ENCODE assay signal across 32 cellular contexts in the genomic region with DNA sequence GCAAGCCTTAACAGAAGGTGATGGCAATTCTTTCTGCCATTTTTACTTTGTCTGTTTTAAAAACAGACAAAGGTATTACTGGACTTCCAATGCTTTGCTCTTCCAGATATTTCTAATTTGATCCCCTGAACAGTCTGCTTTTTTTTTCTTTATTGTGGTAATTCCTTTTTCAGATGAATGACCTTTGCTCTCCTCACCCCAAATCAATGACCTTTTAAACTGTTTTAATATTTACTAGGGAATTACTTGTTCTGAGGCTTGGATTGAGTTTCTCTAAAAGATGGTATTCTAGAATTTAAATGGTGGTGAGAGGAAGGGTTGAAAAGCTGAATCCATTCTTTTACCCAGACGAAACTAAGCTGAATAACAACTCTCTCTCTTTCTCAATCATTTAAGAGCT. TPM values are rescaled to one million over a fixed set of nuclear protein-coding genes. Genes with fewer than 3 reads are reported as not detected.
"Had no signal": no experiment of that assay in that cellular context is flagged by ENCODE, and none has a peak within 500 bp of the region (broad histone marks: within the 10 kb centered on the region; RNA-seq: fewer than 3 reads in every experiment).

No MANE protein-coding gene starts in this region.

- ATAC-seq: activated CD4-positive, alpha-beta T cell treated with anti-CD3 and anti-CD28 coated beads for 36 hours; activated CD8-positive, alpha-beta memory T cell treated with anti-CD3 and anti-CD28 coated beads, Interleukin-2, amount 10 ng/mL, durations not matched to agents 7 days and 5 days; activated CD8-positive, alpha-beta T cell treated with anti-CD3 and anti-CD28 coated beads, Interleukin-2, amount 10 ng/mL, durations not matched to agents 7 days and 5 days; activated naive CD8-positive, alpha-beta T cell treated with anti-CD3 and anti-CD28 coated beads, Interleukin-2, amount 50 U/mL, for 24 hours; esophagus mucosa had no signal

- H3K4me3 Mint-ChIP-seq: activated CD4-positive, alpha-beta memory T cell treated with anti-CD3 and anti-CD28 coated beads for 36 hours; activated CD4-positive, alpha-beta T cell treated with anti-CD3 and anti-CD28 coated beads for 36 hours; activated CD4-positive, alpha-beta T cell treated with anti-CD3 and anti-CD28 coated beads, Interleukin-2, amount 10 ng/mL, durations not matched to agents 24 days and 14 days; activated CD8-positive, alpha-beta memory T cell treated with anti-CD3 and anti-CD28 coated beads, Interleukin-2, amount 10 ng/mL, durations not matched to agents 7 days and 5 days; activated CD8-positive, alpha-beta T cell treated with anti-CD3 and anti-CD28 coated beads, Interleukin-2, amount 10 ng/mL, durations not matched to agents 7 days and 5 days; activated naive CD4-positive, alpha-beta T cell treated with anti-CD3 and anti-CD28 coated beads for 36 hours; activated naive CD4-positive, alpha-beta T cell treated with anti-CD3 and anti-CD28 coated beads, Interleukin-2, amount 50 U/mL, for 24 hours; activated naive CD8-positive, alpha-beta T cell treated with anti-CD3 and anti-CD28 coated beads for 36 hours; activated naive CD8-positive, alpha-beta T cell treated with anti-CD3 and anti-CD28 coated beads, Interleukin-2, amount 50 U/mL, for 24 hours; activated T-helper 1 cell treated with anti-CD3 and anti-CD28 coated beads, Interleukin-12 subunit alpha, Interleukin-12 subunit beta, Interleukin-2, Interleukin-4 antibody, amounts not matched to agents 30 ng/mL and 10 ng/mL and 1 ng/mL, durations not matched to agents 14 hours and 24 hours and 36 hours; brain; dendritic cell treated with granulocyte-macrophage colony-stimulating factor and Interleukin-4, amounts not matched to agents 40 ng/mL and 50 ng/mL, for 4 days; endodermal cell had no signal

- H3K4me1 ChIP-seq: ascending aorta, breast epithelium had no signal

- H3K36me3 Mint-ChIP-seq: activated CD4-positive, alpha-beta memory T cell treated with anti-CD3 and anti-CD28 coated beads for 36 hours; activated CD8-positive, alpha-beta memory T cell treated with anti-CD3 and anti-CD28 coated beads, Interleukin-2, amount 10 ng/mL, durations not matched to agents 7 days and 5 days; activated naive CD4-positive, alpha-beta T cell treated with anti-CD3 and anti-CD28 coated beads, Interleukin-2, amount 50 U/mL, for 24 hours; activated naive CD8-positive, alpha-beta T cell treated with anti-CD3 and anti-CD28 coated beads for 36 hours; brain had no signal

- H3K9me3 Mint-ChIP-seq: activated CD4-positive, alpha-beta T cell treated with anti-CD3 and anti-CD28 coated beads, Interleukin-2, amount 10 ng/mL, durations not matched to agents 24 days and 14 days; activated naive CD4-positive, alpha-beta T cell treated with anti-CD3 and anti-CD28 coated beads for 36 hours; activated T-helper 1 cell treated with anti-CD3 and anti-CD28 coated beads, Interleukin-12 subunit alpha, Interleukin-12 subunit beta, Interleukin-2, Interleukin-4 antibody, amounts not matched to agents 30 ng/mL and 10 ng/mL and 1 ng/mL, durations not matched to agents 14 hours and 24 hours and 36 hours; dendritic cell treated with granulocyte-macrophage colony-stimulating factor and Interleukin-4, amounts not matched to agents 40 ng/mL and 50 ng/mL, for 4 days had no signal

- H3K36me3 ChIP-seq: ascending aorta, breast epithelium, cardiac muscle cell had no signal

- H3K27me3 Mint-ChIP-seq: dendritic cell treated with granulocyte-macrophage colony-stimulating factor and Interleukin-4, amounts not matched to agents 40 ng/mL and 50 ng/mL, for 4 days had no signal

- H3K27ac Mint-ChIP-seq: activated CD4-positive, alpha-beta memory T cell treated with anti-CD3 and anti-CD28 coated beads for 36 hours; activated CD4-positive, alpha-beta T cell treated with anti-CD3 and anti-CD28 coated beads for 36 hours; activated CD4-positive, alpha-beta T cell treated with anti-CD3 and anti-CD28 coated beads, Interleukin-2, amount 10 ng/mL, durations not matched to agents 24 days and 14 days; activated CD8-positive, alpha-beta memory T cell treated with anti-CD3 and anti-CD28 coated beads, Interleukin-2, amount 10 ng/mL, durations not matched to agents 7 days and 5 days; activated CD8-positive, alpha-beta T cell treated with anti-CD3 and anti-CD28 coated beads, Interleukin-2, amount 10 ng/mL, durations not matched to agents 7 days and 5 days; activated naive CD4-positive, alpha-beta T cell treated with anti-CD3 and anti-CD28 coated beads for 36 hours; activated naive CD4-positive, alpha-beta T cell treated with anti-CD3 and anti-CD28 coated beads, Interleukin-2, amount 50 U/mL, for 24 hours; activated naive CD8-positive, alpha-beta T cell treated with anti-CD3 and anti-CD28 coated beads for 36 hours; activated naive CD8-positive, alpha-beta T cell treated with anti-CD3 and anti-CD28 coated beads, Interleukin-2, amount 50 U/mL, for 24 hours; activated T-helper 1 cell treated with anti-CD3 and anti-CD28 coated beads, Interleukin-12 subunit alpha, Interleukin-12 subunit beta, Interleukin-2, Interleukin-4 antibody, amounts not matched to agents 30 ng/mL and 10 ng/mL and 1 ng/mL, durations not matched to agents 14 hours and 24 hours and 36 hours; activated T-helper 2 cell treated with anti-CD3 and anti-CD28 coated beads, Interferon-gamma antibody, Interleukin-2, Interleukin-4, amounts not matched to agents 10 μg/mL and 5 μg/mL and 100 μg/mL, durations not matched to agents 14 hours and 24 hours and 36 hours; brain; dendritic cell treated with granulocyte-macrophage colony-stimulating factor and Interleukin-4, amounts not matched to agents 40 ng/mL and 50 ng/mL, for 4 days; endodermal cell had no signal

- H3K27ac ChIP-seq: ascending aorta, breast epithelium, cardiac muscle cell, coronary artery, dorsolateral prefrontal cortex had no signal

- H3K4me1 Mint-ChIP-seq: activated CD4-positive, alpha-beta T cell treated with anti-CD3 and anti-CD28 coated beads for 36 hours; activated CD4-positive, alpha-beta T cell treated with anti-CD3 and anti-CD28 coated beads, Interleukin-2, amount 10 ng/mL, durations not matched to agents 24 days and 14 days; activated CD8-positive, alpha-beta memory T cell treated with anti-CD3 and anti-CD28 coated beads, Interleukin-2, amount 10 ng/mL, durations not matched to agents 7 days and 5 days; activated naive CD4-positive, alpha-beta T cell treated with anti-CD3 and anti-CD28 coated beads, Interleukin-2, amount 50 U/mL, for 24 hours; activated naive CD8-positive, alpha-beta T cell treated with anti-CD3 and anti-CD28 coated beads for 36 hours had no signal

- DNase-seq: activated CD4-positive, alpha-beta memory T cell treated with anti-CD3 and anti-CD28 coated beads for 36 hours; activated CD4-positive, alpha-beta T cell treated with anti-CD3 and anti-CD28 coated beads for 36 hours; activated CD4-positive, alpha-beta T cell treated with anti-CD3 and anti-CD28 coated beads, Interleukin-2, amount 10 ng/mL, durations not matched to agents 24 days and 14 days; activated CD4-positive, CD25-positive, alpha-beta regulatory T cell; activated CD4-positive, CD25-positive, alpha-beta regulatory T cell treated with anti-CD3 and anti-CD28 coated beads, Interleukin-2, amount 50 U/mL, for 72 hours; activated CD8-positive, alpha-beta memory T cell treated with anti-CD3 and anti-CD28 coated beads, Interleukin-2, amount 10 ng/mL, durations not matched to agents 7 days and 5 days; activated CD8-positive, alpha-beta memory T cell treated with anti-CD3 and anti-CD28 coated beads, Interleukin-2, amount 50 U/mL, for 4 hours; activated CD8-positive, alpha-beta T cell treated with anti-CD3 and anti-CD28 coated beads, Interleukin-2, amount 10 ng/mL, durations not matched to agents 7 days and 5 days; activated effector memory CD4-positive, alpha-beta T cell treated with anti-CD3 and anti-CD28 coated beads, Interleukin-2, amount 50 U/mL, for 16 hours; activated naive CD4-positive, alpha-beta T cell treated with anti-CD3 and anti-CD28 coated beads for 36 hours; activated naive CD8-positive, alpha-beta T cell treated with anti-CD3 and anti-CD28 coated beads for 36 hours; activated naive CD8-positive, alpha-beta T cell treated with anti-CD3 and anti-CD28 coated beads, Interleukin-2, amount 50 U/mL, for 24 hours; activated T-cell treated with anti-CD3 and anti-CD28 coated beads, Interleukin-2, amount 50 U/mL, for 1 hour; activated T-cell treated with anti-CD3 and anti-CD28 coated beads, Interleukin-2, amount 50 U/mL, for 48 hours; central memory CD4-positive, alpha-beta T cell; cerebellar nuclear complex; dorsolateral prefrontal cortex; effector memory CD4-positive, alpha-beta T cell; endodermal cell; foreskin fibroblast; T-helper 2 cell had no signal

- H3K4me3 ChIP-seq: ascending aorta, breast epithelium, cardiac muscle cell, coronary artery, dorsolateral prefrontal cortex had no signal

- H3K27me3 ChIP-seq: ascending aorta, breast epithelium, cardiac muscle cell had no signal

- H3K9me3 ChIP-seq: ascending aorta, breast epithelium had no signal

RNA-seq across cellular contexts. Expression of gene MGST1, which starts 2.3 kb away (rescaled TPM):
- total RNA-seq: activated CD4-positive, alpha-beta memory T cell treated with anti-CD3 and anti-CD28 coated beads for 36 hours; activated CD4-positive, alpha-beta T cell treated with anti-CD3 and anti-CD28 coated beads for 36 hours; activated CD8-positive, alpha-beta memory T cell treated with anti-CD3 and anti-CD28 coated beads for 36 hours; activated CD8-positive, alpha-beta memory T cell treated with anti-CD3 and anti-CD28 coated beads, Interleukin-2, amount 10 ng/mL, durations not matched to agents 7 days and 5 days; activated CD8-positive, alpha-beta T cell treated with anti-CD3 and anti-CD28 coated beads, Interleukin-2, amount 10 ng/mL, durations not matched to agents 7 days and 5 days; activated naive CD4-positive, alpha-beta T cell treated with anti-CD3 and anti-CD28 coated beads for 36 hours; activated naive CD8-positive, alpha-beta T cell treated with anti-CD3 and anti-CD28 coated beads for 36 hours had no signal
